Comparison of ENCODE assay signal across 1 cellular context in genomic region chr2:54666741-54667639, GRCh38.
TF ChIP-seq lines count a peak whose summit lies in the region.

No MANE protein-coding gene starts in this region.

TF ChIP-seq in HepG2, 621 proteins besides CTCF, POLR2A, EP300 and RAD21 (continued from another document and continues in another):
- peak; percentile 60 for TF ChIP-seq ZNF687 (CRISPR knock-in tag; IDR thresholded peaks at IDR 0.05)
- peak; percentile 54; the same call in 1 of the 2 replicates for TF ChIP-seq ZBTB33 (CRISPR knock-in tag; IDR thresholded peaks at IDR 0.05)
- no peak for TF ChIP-seq CBX1 (IDR thresholded peaks at IDR 0.05; ENCODE audit: low read depth)
- TF ChIP-seq ZC3H4 (CRISPR knock-in tag; IDR thresholded peaks at IDR 0.05; ENCODE audit: borderline replicate concordance) = no peak
- TF ChIP-seq GMEB1 (CRISPR knock-in tag; IDR thresholded peaks at IDR 0.05; ENCODE audit: borderline replicate concordance) = peak; percentile 22; the same call in 1 of the 2 replicates
- TF ChIP-seq ZIK1 (CRISPR knock-in tag; IDR thresholded peaks at IDR 0.05; ENCODE audit: borderline replicate concordance, low read depth) = no peak
- TF ChIP-seq ZFP36 (IDR thresholded peaks at IDR 0.05; ENCODE audit: borderline replicate concordance, low read depth, low read length, partially characterized antibody) = no peak
- TF ChIP-seq XRCC5 (optimal IDR thresholded peaks at IDR 0.05; ENCODE audit: low read length) = peak; percentile 64
- TF ChIP-seq ATF5 (CRISPR knock-in tag; IDR thresholded peaks at IDR 0.05; ENCODE audit: low read depth) = no peak
- TF ChIP-seq ZNF354B (CRISPR knock-in tag; IDR thresholded peaks at IDR 0.05) = no peak
- peak; percentile 75 for TF ChIP-seq ZNF574 (CRISPR knock-in tag; IDR thresholded peaks at IDR 0.05)
- no peak for TF ChIP-seq ZNF337 (CRISPR knock-in tag; IDR thresholded peaks at IDR 0.05; ENCODE audit: borderline replicate concordance, low read depth)
- TF ChIP-seq HNRNPL (IDR thresholded peaks at IDR 0.05; ENCODE audit: low read depth, low read length) = no peak
- no peak for TF ChIP-seq ZNF841 (CRISPR knock-in tag; IDR thresholded peaks at IDR 0.05; ENCODE audit: borderline replicate concordance)
- TF ChIP-seq ZXDC (CRISPR knock-in tag; IDR thresholded peaks at IDR 0.05) = no peak
- TF ChIP-seq ZNF207 (IDR thresholded peaks at IDR 0.05; ENCODE audit: borderline replicate concordance) = no peak
- TF ChIP-seq NFE2 (CRISPR knock-in tag; IDR thresholded peaks at IDR 0.05) = no peak
- no peak; the same call in 1 of the 2 replicates for TF ChIP-seq ZNF136 (CRISPR knock-in tag; IDR thresholded peaks at IDR 0.05; ENCODE audit: low read depth)
- TF ChIP-seq POGK (CRISPR knock-in tag; conservative IDR thresholded peaks at IDR 0.05) = no peak; the same call in 1 of the 2 replicates
- TF ChIP-seq RFX1 (IDR thresholded peaks at IDR 0.05) = no peak
- peak; percentile 96 for TF ChIP-seq HDAC2 (CRISPR knock-in tag; IDR thresholded peaks at IDR 0.05)
- no peak for TF ChIP-seq ZNF550 (CRISPR knock-in tag; IDR thresholded peaks at IDR 0.05; ENCODE audit: borderline replicate concordance)
- no peak for TF ChIP-seq NONO (IDR thresholded peaks at IDR 0.05)
- no peak; the same call in 1 of the 2 replicates for TF ChIP-seq NONO (CRISPR knock-in tag; conservative IDR thresholded peaks at IDR 0.05)
- TF ChIP-seq SMARCE1 (IDR thresholded peaks at IDR 0.05; ENCODE audit: borderline replicate concordance) = no peak
- TF ChIP-seq EED (CRISPR knock-in tag; IDR thresholded peaks at IDR 0.05) = no peak
- no peak for TF ChIP-seq ATF7-NPFF (CRISPR knock-in tag; IDR thresholded peaks at IDR 0.05; ENCODE audit: low read depth)
- no peak for TF ChIP-seq ZNF343 (CRISPR knock-in tag; IDR thresholded peaks at IDR 0.05)
- TF ChIP-seq GTF2F1 (IDR thresholded peaks at IDR 0.05; ENCODE audit: low read length) = no peak
- no peak for TF ChIP-seq HBP1 (CRISPR knock-in tag; IDR thresholded peaks at IDR 0.05; ENCODE audit: low read depth)
- TF ChIP-seq POGZ (CRISPR knock-in tag; IDR thresholded peaks at IDR 0.05) = peak; percentile 70
- no peak for TF ChIP-seq CCAR2 (optimal IDR thresholded peaks at IDR 0.05; ENCODE audit: low read depth, low read length)
- no peak for TF ChIP-seq MLXIP (CRISPR knock-in tag; IDR thresholded peaks at IDR 0.05; ENCODE audit: borderline replicate concordance)
- TF ChIP-seq ZNF256 (CRISPR knock-in tag; conservative IDR thresholded peaks at IDR 0.05) = peak; percentile 39; the same call in 1 of the 2 replicates
- no peak for TF ChIP-seq ZNF382 (CRISPR knock-in tag; IDR thresholded peaks at IDR 0.05; ENCODE audit: borderline replicate concordance)
- no peak for TF ChIP-seq RARG (CRISPR knock-in tag; IDR thresholded peaks at IDR 0.05; ENCODE audit: low read depth)
- TF ChIP-seq IKZF1 (IDR thresholded peaks at IDR 0.05) = no peak
- TF ChIP-seq ZNF570 (CRISPR knock-in tag; IDR thresholded peaks at IDR 0.05; ENCODE audit: borderline replicate concordance) = no peak
- TF ChIP-seq NAIF1 (CRISPR knock-in tag; IDR thresholded peaks at IDR 0.05; ENCODE audit: borderline replicate concordance) = no peak
- TF ChIP-seq KLF13 (CRISPR knock-in tag; IDR thresholded peaks at IDR 0.05) = no peak
- TF ChIP-seq KDM2A (CRISPR knock-in tag; IDR thresholded peaks at IDR 0.05; ENCODE audit: borderline replicate concordance, low read depth) = no peak
- TF ChIP-seq ZNF660 (CRISPR knock-in tag; IDR thresholded peaks at IDR 0.05; ENCODE audit: borderline replicate concordance, low read depth) = no peak
- TF ChIP-seq HDAC6 (IDR thresholded peaks at IDR 0.05; ENCODE audit: low read depth, low read length) = no peak
- peak in 1 of 2 experiments; percentile 82; a peak in 2 of 4 replicates for TF ChIP-seq NR2F1 (CRISPR knock-in tag; IDR thresholded peaks at IDR 0.05)
